In the genomic region with DNA sequence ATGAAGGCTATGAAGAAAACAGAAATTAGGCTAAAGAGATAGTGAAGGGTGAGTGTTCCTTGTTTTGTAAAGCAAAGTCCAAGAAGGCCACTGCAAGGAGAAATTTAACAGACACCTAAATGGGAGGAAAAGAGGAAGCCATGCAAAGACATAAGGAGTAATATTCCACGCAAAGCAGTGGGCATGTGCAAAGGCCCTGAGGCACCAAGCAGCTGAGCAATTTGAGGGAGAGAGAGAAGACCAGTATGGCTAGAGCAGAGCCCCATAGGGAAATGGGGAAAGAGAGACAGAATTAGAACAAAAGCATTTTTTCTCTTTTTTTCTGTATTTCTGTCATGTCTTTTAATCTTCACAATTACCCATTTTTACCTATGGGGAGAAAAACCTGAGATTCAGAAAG, we compare ENCODE assay signal across 29 cellular contexts.
"Had no signal": no experiment of that assay in that cellular context is flagged by ENCODE, and none has a peak within 500 bp of the region (broad histone marks: within the 10 kb centered on the region; RNA-seq: fewer than 3 reads in every experiment).

No MANE protein-coding gene starts in this region.

- H3K27me3 ChIP-seq: neutrophil, pancreas, right atrium auricular region, right lobe of liver, sigmoid colon, spleen, suprapubic skin, testis, tibial artery, transverse colon, upper lobe of right lung, uterus had no signal

- H3K4me3 ChIP-seq: pancreas, prostate gland, right atrium auricular region, right lobe of liver, sigmoid colon, spleen, suprapubic skin, testis, tibial artery, transverse colon, upper lobe of right lung, uterus had no signal

- H3K36me3 ChIP-seq: neutrophil, pancreas, prostate gland, right atrium auricular region, right lobe of liver, sigmoid colon, spleen, suprapubic skin, tibial artery, transverse colon, upper lobe of right lung, uterus had no signal

- H3K4me1 ChIP-seq: pancreas, prostate gland, right atrium auricular region, right lobe of liver, sigmoid colon, spleen, suprapubic skin, testis, tibial artery, transverse colon, upper lobe of right lung, uterus had no signal

- H3K27ac ChIP-seq: neutrophil, pancreas, prostate gland, right atrium auricular region, right lobe of liver, sigmoid colon, suprapubic skin, testis, tibial artery, transverse colon, upper lobe of right lung, uterus had no signal

- ATAC-seq: naive thymus-derived CD8-positive, alpha-beta T cell; natural killer cell treated with Interleukin-12 subunit alpha and Interleukin-12 subunit beta and Interleukin-15 and Interleukin-18, amount 100 ng/mL, for 72 hours; pancreas; right lobe of liver; stimulated activated memory B cell treated with anti-CD40 and anti-IgM and Interleukin-4, amounts not matched to agents 10 μg/mL and 1 μg/mL and 100 μg/mL, for 72 hours; stimulated activated naive CD8-positive, alpha-beta T cell treated with anti-CD3 and anti-CD28 coated beads, Interleukin-15, amount 100 ng/mL, for 72 hours; stimulated activated naive CD8-positive, alpha-beta T cell treated with anti-CD3 and anti-CD28 coated beads, Interleukin-15, Interleukin-2, amounts not matched to agents 100 U/mL and 50 U/mL, for 24 hours; upper lobe of right lung had no signal

- DNase-seq: naive thymus-derived CD8-positive, alpha-beta T cell; nephron progenitor cell; nucleus accumbens; pancreas; retina; right lobe of liver; sigmoid colon; small intestine; spleen; stimulated activated CD4-positive, alpha-beta T cell treated with anti-CD3 and anti-CD28 coated beads, Interleukin-12 subunit alpha, Interleukin-12 subunit beta, amount 100 ng/mL, for 4 hours; stimulated activated CD4-positive, alpha-beta T cell treated with anti-CD3 and anti-CD28 coated beads, Interleukin-1b, Interleukin-23, amount 100 ng/mL, for 48 hours; stimulated activated CD4-positive, alpha-beta T cell treated with anti-CD3 and anti-CD28 coated beads, Interleukin-4, amount 100 ng/mL, for 1 hour; stimulated activated CD4-positive, alpha-beta T cell treated with anti-CD3 and anti-CD28 coated beads, Interleukin-4, amount 100 ng/mL, for 4 hours; stimulated activated CD8-positive, alpha-beta memory T cell treated with anti-CD3 and anti-CD28 coated beads, Interleukin-4, amount 100 ng/mL, for 48 hours; stimulated activated naive CD4-positive, alpha-beta T cell; stimulated activated naive CD8-positive, alpha-beta T cell treated with anti-CD3 and anti-CD28 coated beads, Interleukin-15, amount 100 ng/mL, for 72 hours; stimulated activated naive CD8-positive, alpha-beta T cell treated with anti-CD3 and anti-CD28 coated beads, Interleukin-15, Interleukin-2, amounts not matched to agents 100 U/mL and 50 U/mL, for 24 hours; substantia nigra; testis; tibial artery; transverse colon; upper lobe of right lung; uterus had no signal

- H3K9me3 ChIP-seq: neutrophil, pancreas, prostate gland, right atrium auricular region, right lobe of liver, sigmoid colon, spleen, suprapubic skin, testis, tibial artery, transverse colon, upper lobe of right lung, uterus had no signal
